In the genomic region with DNA sequence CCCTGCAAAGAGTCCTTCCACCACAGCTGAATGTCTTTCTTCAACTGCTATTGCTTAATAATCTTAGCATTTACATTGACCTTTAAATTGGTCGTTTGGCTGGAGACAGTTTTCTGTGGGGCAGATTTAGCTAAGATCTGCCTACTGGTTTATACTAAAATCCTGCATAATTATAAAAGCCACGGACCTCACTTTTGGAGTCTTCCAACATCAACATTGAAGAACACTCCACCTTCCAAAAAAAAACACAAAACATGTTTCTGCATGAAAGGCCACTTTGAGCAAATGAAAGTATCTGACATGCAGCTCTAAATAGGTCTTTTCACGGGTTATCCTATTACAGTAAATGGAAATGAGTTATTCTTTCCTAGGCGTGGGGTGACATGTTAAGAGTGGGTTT, we compare ENCODE assay signal across 28 cellular contexts. TPM values are rescaled to one million over a fixed set of nuclear protein-coding genes. Genes with fewer than 3 reads are reported as not detected.
DNase-seq lines count a peak whose midpoint lies in the region; ATAC-seq and TF ChIP-seq lines count a peak whose summit lies in the region.
"Had no signal": no experiment of that assay in that cellular context is flagged by ENCODE, and none has a peak within 500 bp of the region (broad histone marks: within the 10 kb centered on the region; RNA-seq: fewer than 3 reads in every experiment).

No MANE protein-coding gene starts in this region.

- DNase-seq in NCI-H1105 (lab: John Stamatoyannopoulos, UW) (peak; percentile 71), adipocyte (ENCODE audit: low read depth) (peak; percentile 65), fibroblast of villous mesenchyme (ENCODE audit: low read depth) (peak; percentile 54), type B pancreatic cell (ENCODE audit: extremely low spot score, unreplicated experiment) (no peak)
- no peak for DNase-seq in stimulated activated CD4-positive, alpha-beta T cell treated with anti-CD3 and anti-CD28 coated beads, Interleukin-2, amount 100 ng/mL, for 24 hours
- DNase-seq: activated CD4-positive, alpha-beta T cell treated with anti-CD3 and anti-CD28 coated beads, Interleukin-2, amount 50 U/mL, for 4 hours; activated CD4-positive, CD25-positive, alpha-beta regulatory T cell; EL; hippocampal formation; immature natural killer cell; natural killer cell; NCI-H774; OCI-M1; right cardiac atrium; Right ventricle myocardium superior; stimulated activated naive CD8-positive, alpha-beta T cell treated with anti-CD3 and anti-CD28 coated beads, Interleukin-15, Interleukin-2, amounts not matched to agents 100 U/mL and 50 U/mL, for 24 hours; T1000 had no signal

- H3K4me3 ChIP-seq in ACC112 (ENCODE audit: low read depth, low read length) (no peak overlapping the region), adipocyte (ENCODE audit: low read length) (no peak overlapping the region), fibroblast of villous mesenchyme (ENCODE audit: low read depth, low read length) (no peak overlapping the region)
- H3K4me3 ChIP-seq: ascending aorta, BLaER1, gastroesophageal sphincter, HAP-1 had no signal

- H3K27me3 ChIP-seq in ACC112 (ENCODE audit: insufficient read depth, low read length) (no peaks in the 10 kb centered on the region), adipocyte (replicated peaks; ENCODE audit: control insufficient read depth, insufficient read depth, low read length) (no peaks in the 10 kb centered on the region)
- H3K27me3 ChIP-seq: ascending aorta, BLaER1, gastroesophageal sphincter had no signal

- H3K4me1 Mint-ChIP-seq in type B pancreatic cell (ENCODE audit: unreplicated experiment) = peaks cover 19% of the 10 kb centered on the region
- H3K4me1 Mint-ChIP-seq: immature natural killer cell, natural killer cell had no signal

- peaks cover 15% of the 10 kb centered on the region for H3K9me3 ChIP-seq in adipocyte (ENCODE audit: control insufficient read depth, low read length)
- H3K9me3 ChIP-seq: ascending aorta, gastroesophageal sphincter had no signal

- no peak overlapping the region for H3K4me3 Mint-ChIP-seq in type B pancreatic cell
- H3K4me3 Mint-ChIP-seq: immature natural killer cell, natural killer cell had no signal

- peak overlapping the region; percentile 34 for H2AFZ ChIP-seq in ACC112 (ENCODE audit: low read length, unreplicated experiment)
- H2AFZ ChIP-seq: parathyroid adenoma had no signal

- TF ChIP-seq CTCF in fibroblast of villous mesenchyme (IDR thresholded peaks at IDR 0.05; ENCODE audit: insufficient read depth, low read depth, low read length) (no peak), type B pancreatic cell (conservative IDR thresholded peaks at IDR 0.05) (no peak)

- no peak overlapping the region for H3K27ac Mint-ChIP-seq in type B pancreatic cell
- H3K27ac Mint-ChIP-seq: activated naive CD4-positive, alpha-beta T cell treated with anti-CD3 and anti-CD28 coated beads, Interleukin-2, amount 50 U/mL, for 72 hours; immature natural killer cell; natural killer cell had no signal

- H3K9ac ChIP-seq in adipocyte (ENCODE audit: low read length) = no peak overlapping the region
- H3K9ac ChIP-seq: BLaER1, parathyroid adenoma had no signal

- no peak overlapping the region for H3K27ac ChIP-seq in ACC112 (ENCODE audit: low read depth, low read length)
- H3K27ac ChIP-seq: ascending aorta, BLaER1, epithelial cell of prostate, gastroesophageal sphincter, parathyroid adenoma had no signal

- peaks cover 24% of the 10 kb centered on the region for H3K9me3 Mint-ChIP-seq in type B pancreatic cell
- H3K9me3 Mint-ChIP-seq: activated naive CD4-positive, alpha-beta T cell treated with anti-CD3 and anti-CD28 coated beads, Interleukin-2, amount 50 U/mL, for 72 hours; immature natural killer cell; natural killer cell had no signal

- H3K4me1 ChIP-seq in ACC112 (ENCODE audit: control insufficient read depth, insufficient read depth, low read length, unreplicated experiment) = peaks cover 4% of the 10 kb centered on the region
- peaks cover 4% of the 10 kb centered on the region for H3K4me1 ChIP-seq in adipocyte (ENCODE audit: control insufficient read depth, insufficient read depth, low read length)
- H3K4me1 ChIP-seq: ascending aorta, gastroesophageal sphincter, parathyroid adenoma had no signal

- H3K36me3 ChIP-seq in ACC112 (ENCODE audit: insufficient read depth, low read length) (peaks cover 8% of the 10 kb centered on the region; the same call in 1 of the 2 replicates), adipocyte (ENCODE audit: control insufficient read depth, insufficient read depth, low read length, severe bottlenecking) (no peaks in the 10 kb centered on the region)
- H3K36me3 ChIP-seq: ascending aorta, BLaER1, gastroesophageal sphincter, HAP-1 had no signal

- no peaks in the 10 kb centered on the region for H3K27me3 Mint-ChIP-seq in type B pancreatic cell

- no peaks in the 10 kb centered on the region for H3K79me2 ChIP-seq in ACC112 (ENCODE audit: control insufficient read depth, insufficient read depth, low read length, unreplicated experiment)
- H3K79me2 ChIP-seq: parathyroid adenoma had no signal

- H3K36me3 Mint-ChIP-seq in type B pancreatic cell = peaks cover 4% of the 10 kb centered on the region
- H3K36me3 Mint-ChIP-seq: activated naive CD4-positive, alpha-beta T cell treated with anti-CD3 and anti-CD28 coated beads, Interleukin-2, amount 50 U/mL, for 72 hours; immature natural killer cell; natural killer cell had no signal

- ATAC-seq in GM21390 (IDR thresholded peaks at IDR 0.05; ENCODE audit: unreplicated experiment) (no peak), HG03439 (IDR thresholded peaks at IDR 0.05; ENCODE audit: unreplicated experiment) (no peak)
- ATAC-seq: activated naive CD4-positive, alpha-beta T cell treated with anti-CD3 and anti-CD28 coated beads, Interleukin-2, amount 50 U/mL, for 72 hours; gastroesophageal sphincter; HepG2; natural killer cell; right cardiac atrium; stimulated activated naive CD8-positive, alpha-beta T cell treated with anti-CD3 and anti-CD28 coated beads, Interleukin-15, Interleukin-2, amounts not matched to agents 100 U/mL and 50 U/mL, for 24 hours had no signal

RNA-seq across cellular contexts. Expression of a gene that starts 57.0 kb away (rescaled TPM):
- 27.4 and 31.1 TPM in 2 replicates for total RNA-seq in fibroblast of villous mesenchyme
- 66.9 and 87.8 TPM in 2 replicates for total RNA-seq in type B pancreatic cell (ENCODE audit: low replicate concordance)

Comparison
In these comparisons a context has a peak if more than half of its experiments do, and no peak if none do; other contexts are left out.
1. DNase-seq: peak in NCI-H1105 (single experiment), adipocyte (single experiment) and fibroblast of villous mesenchyme (single experiment); none in stimulated activated CD4-positive, alpha-beta T cell treated with anti-CD3 and anti-CD28 coated beads, Interleukin-2, amount 100 ng/mL, for 24 hours (0 of 2) and type B pancreatic cell (single experiment).